ENCODE assay signal across 8 cellular contexts in the genomic region with DNA sequence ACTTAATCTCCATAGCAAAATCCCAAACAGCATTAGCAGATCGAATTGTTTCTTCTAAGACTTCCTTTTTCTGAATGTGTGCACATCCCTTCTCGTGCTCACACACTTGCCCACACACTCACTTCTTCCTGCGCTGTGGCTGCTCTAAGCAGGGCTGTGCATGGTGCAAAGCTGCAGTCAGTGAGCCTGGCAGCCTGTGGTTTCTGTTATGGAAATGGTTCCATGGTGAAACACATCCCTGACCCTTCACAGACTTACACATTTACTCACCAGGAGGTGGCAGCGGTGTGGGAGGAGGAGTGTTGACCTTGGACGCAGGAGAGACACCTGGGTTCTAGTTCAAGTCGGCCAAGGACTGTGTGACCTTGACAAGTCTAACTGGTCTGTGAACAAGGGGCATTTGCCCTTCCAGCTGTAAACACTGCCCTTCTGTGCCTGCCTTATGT. TPM values are rescaled to one million over a fixed set of nuclear protein-coding genes. Genes with fewer than 3 reads are reported as not detected.
DNase-seq lines count a peak whose midpoint lies in the region; ATAC-seq and TF ChIP-seq lines count a peak whose summit lies in the region.

No MANE protein-coding gene starts in this region.

- H3K27me3 ChIP-seq in BLaER1 treated with 17β-estradiol and CSF1 and Interleukin-3, amounts not matched to agents 10 nM and 100 nM: no peaks in the 10 kb centered on the region
- no peaks in the 10 kb centered on the region for H3K27me3 ChIP-seq in dorsolateral prefrontal cortex
- no peaks in the 10 kb centered on the region for H3K27me3 ChIP-seq in osteoblast (ENCODE audit: insufficient read depth, low read length)

- H3K79me2 ChIP-seq in osteoblast (ENCODE audit: insufficient read depth, low read length): no peaks in the 10 kb centered on the region

- H3K27ac ChIP-seq in BLaER1 treated with 17β-estradiol and CSF1 and Interleukin-3, amounts not matched to agents 10 nM and 100 nM: peak overlapping the region; percentile 64 to 89 (median 74)
- peak overlapping the region in 58 of 59 donors; percentile 10 to 99 (median 93) for H3K27ac ChIP-seq in dorsolateral prefrontal cortex
- no peak overlapping the region for H3K27ac ChIP-seq in osteoblast (ENCODE audit: low read depth, low read length)

- TF ChIP-seq CTCF in dorsolateral prefrontal cortex (IDR thresholded peaks at IDR 0.05 in 54 of 56, conservative IDR thresholded peaks at IDR 0.05 in 2 of 56; ENCODE audit: low read depth in 1 of 56, partially characterized antibody in 56 of 56): peak in 7 of 56 donors; percentile 14 to 29 (median 19)
- TF ChIP-seq CTCF in osteoblast (IDR thresholded peaks at IDR 0.05; ENCODE audit: extremely low read depth, low read depth, low read length): peak; percentile 20

- H4K20me1 ChIP-seq in BLaER1 treated with 17β-estradiol and CSF1 and Interleukin-3, amounts not matched to agents 10 nM and 100 nM: no peaks in the 10 kb centered on the region
- H4K20me1 ChIP-seq in osteoblast (ENCODE audit: insufficient read depth, low read length): no peaks in the 10 kb centered on the region

- H3K4me2 ChIP-seq in BLaER1 treated with 17β-estradiol and CSF1 and Interleukin-3, amounts not matched to agents 10 nM and 100 nM: peak overlapping the region; percentile 74 to 92 (median 80)
- H3K4me2 ChIP-seq in osteoblast (ENCODE audit: insufficient read depth, low read length): no peak overlapping the region

- peak; percentile 31 for ATAC-seq in GM18868 (IDR thresholded peaks at IDR 0.05; ENCODE audit: unreplicated experiment)
- no peak for ATAC-seq in GM18867 (IDR thresholded peaks at IDR 0.05; ENCODE audit: unreplicated experiment)
- no peak for ATAC-seq in HG03108 (IDR thresholded peaks at IDR 0.05; ENCODE audit: unreplicated experiment)

- H3K9me3 ChIP-seq in BLaER1 treated with 17β-estradiol and CSF1 and Interleukin-3, amounts not matched to agents 10 nM and 100 nM (replicated peaks in 1 of 11): no peaks in the 10 kb centered on the region
- no peaks in the 10 kb centered on the region for H3K9me3 ChIP-seq in osteoblast (ENCODE audit: low read depth, low read length)

- H2AFZ ChIP-seq in osteoblast (ENCODE audit: low read length): no peak overlapping the region

- DNase-seq in OCI-M1 (lab: John Stamatoyannopoulos, UW) (peak; percentile 64), dorsolateral prefrontal cortex (peak in 4 of 10 donors; percentile 55 to 69 (median 62)), osteoblast (ENCODE audit: insufficient read length, low spot score, missing footprints) (no peak), NCI-H524 treated with DMSO at 0.1 percent for 48 hours (lab: John Stamatoyannopoulos, UW) (no peak)

- H3K4me3 ChIP-seq in BLaER1 treated with 17β-estradiol and CSF1 and Interleukin-3, amounts not matched to agents 10 nM and 100 nM: no peak overlapping the region
- H3K4me3 ChIP-seq in dorsolateral prefrontal cortex (peak overlapping the region in 3 of 59 donors; percentile 1 to 4 (median 1)), osteoblast (ENCODE audit: insufficient read depth, low read length) (no peak overlapping the region)

- intact Hi-C loops in dorsolateral prefrontal cortex (cut with DNase I): loop anchor here (5.0 to 10.0 kb wide), 2 partner anchors 403 to 405 kb away; no protein-coding TSS in a partner anchor

- no peaks in the 10 kb centered on the region for H3K36me3 ChIP-seq in BLaER1 treated with 17β-estradiol and CSF1 and Interleukin-3, amounts not matched to agents 10 nM and 100 nM
- no peaks in the 10 kb centered on the region for H3K36me3 ChIP-seq in osteoblast (ENCODE audit: insufficient read depth, low read length)

- peaks cover 98 to 100% (median 100%) of the 10 kb centered on the region in 10 experiments for H3K4me1 ChIP-seq in BLaER1 treated with 17β-estradiol and CSF1 and Interleukin-3, amounts not matched to agents 10 nM and 100 nM
- peaks cover 32% of the 10 kb centered on the region for H3K4me1 ChIP-seq in osteoblast (ENCODE audit: insufficient read depth, low read length)

- peak overlapping the region; percentile 25 to 66 (median 49); a peak in 20 of 22 replicates for H3K9ac ChIP-seq in BLaER1 treated with 17β-estradiol and CSF1 and Interleukin-3, amounts not matched to agents 10 nM and 100 nM

RNA-seq across cellular contexts. Expression of a gene that starts 24.9 kb away (rescaled TPM):
- 1,000 to 10,000 TPM in 11 of 120 experiments, 100 to 1,000 TPM in 109; 338 to 1,341 (median 633) TPM for total RNA-seq in dorsolateral prefrontal cortex
- total RNA-seq in osteoblast: 31.1 and 32.1 TPM in 2 replicates

Comparison
In these comparisons a context has a peak if more than half of its experiments do, and no peak if none do; other contexts are left out.
1. RNA of a gene that starts 24.9 kb away (total RNA-seq): 338 to 1,341 TPM in dorsolateral prefrontal cortex; 31.1 to 32.1 TPM in osteoblast; every median in the first group is over 10 times any median in the second.